Comparison of ENCODE assay signal across 1 cellular context in genomic region chrX:1754077-1754476, GRCh38.
TF ChIP-seq lines count a peak whose summit lies in the region.

No MANE protein-coding gene starts in this region.

TF ChIP-seq in HepG2, 621 proteins besides CTCF, POLR2A, EP300 and RAD21 (continued from another document):
- TF ChIP-seq PRDM15 (CRISPR knock-in tag; IDR thresholded peaks at IDR 0.05) (no peak), ZNF468 (CRISPR knock-in tag; IDR thresholded peaks at IDR 0.05) (no peak), ZNF558 (CRISPR knock-in tag; IDR thresholded peaks at IDR 0.05; ENCODE audit: borderline replicate concordance) (no peak), ZBTB42 (CRISPR knock-in tag; IDR thresholded peaks at IDR 0.05) (no peak), SP140L (CRISPR knock-in tag; IDR thresholded peaks at IDR 0.05; ENCODE audit: borderline replicate concordance) (no peak), ZSCAN30 (CRISPR knock-in tag; IDR thresholded peaks at IDR 0.05) (no peak), E2F5 (CRISPR knock-in tag; conservative IDR thresholded peaks at IDR 0.05) (no peak)
